ENCODE assay signal across 8 cellular contexts in the genomic region with DNA sequence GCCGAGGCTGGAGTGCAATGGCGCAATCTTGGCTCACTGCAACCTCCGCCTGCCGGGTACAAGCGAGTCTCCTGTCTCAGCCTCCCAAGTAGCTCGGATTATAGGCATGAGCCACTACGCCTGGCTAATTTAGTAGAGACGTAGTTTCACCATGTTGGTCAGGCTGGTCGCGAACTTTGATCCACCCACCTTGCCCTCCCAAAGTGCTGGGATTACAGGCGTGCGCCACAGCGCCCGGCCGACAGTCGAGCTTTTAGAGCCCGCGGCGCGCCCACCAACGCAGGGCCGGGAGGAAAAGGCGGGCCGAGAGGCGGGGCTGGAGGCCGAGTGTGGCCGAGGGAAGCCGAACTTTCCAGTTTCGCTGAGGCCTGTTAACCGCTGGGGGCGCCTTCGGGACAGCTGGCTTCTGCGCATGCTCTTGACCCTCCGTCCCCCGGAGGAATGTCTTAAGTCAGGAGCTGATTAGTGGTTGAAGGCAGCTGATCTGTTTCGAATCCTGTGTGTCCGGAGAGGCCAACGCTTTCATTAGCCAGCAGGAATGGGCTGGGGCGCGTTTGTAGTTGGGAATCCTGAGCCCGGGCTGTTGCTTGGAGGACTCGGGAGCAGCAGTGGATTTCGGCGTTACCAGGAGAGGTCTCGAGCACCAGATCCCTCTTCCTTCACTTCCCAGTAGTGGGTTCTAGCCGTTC. TPM values are rescaled to one million over a fixed set of nuclear protein-coding genes. Genes with fewer than 3 reads are reported as not detected.
DNase-seq lines count a peak whose midpoint lies in the region; ATAC-seq and TF ChIP-seq lines count a peak whose summit lies in the region.

No MANE protein-coding gene starts in this region.

- H3K4me3 ChIP-seq in Panc1 (ENCODE audit: low read depth in 2 of 2, low read length in 2 of 2) (peak overlapping the region; percentile 54 to 62), esophagus squamous epithelium (peak overlapping the region; percentile 39 to 69 (median 58)), muscle layer of duodenum (ENCODE audit: low read depth in 1 of 2, low read length in 2 of 2) (peak overlapping the region; percentile 47 to 90)

- 0 to 13% methylated on average over 3 to 17 of the region's 46 CpGs for WGBS in esophagus squamous epithelium, 2 donors

- ATAC-seq in GM21723 (IDR thresholded peaks at IDR 0.05; ENCODE audit: unreplicated experiment) (peak; percentile 87), Panc1 (peak; percentile 94)
- peak; percentile 89 to 94 for ATAC-seq in activated T-cell treated with anti-CD3 and anti-CD28 coated beads, Interleukin-2, amount 50 U/mL, for 72 hours (replicated peaks in 1 of 2)

- in situ Hi-C loops in Panc1 (cut with HindIII; ENCODE audit: low pct_unique_long_range_greater_than_20kb, low sequenced_read_pairs): no loop called here

- H3K27me3 Mint-ChIP-seq in activated T-cell treated with anti-CD3 and anti-CD28 coated beads, Interleukin-2, amount 50 U/mL, for 72 hours (ENCODE audit: low read depth): no peaks in the 10 kb centered on the region

- intact Hi-C loops in Panc1 (cut with micrococcal nuclease; ENCODE audit: unreplicated experiment) (no loop called here), esophagus squamous epithelium (cut with DNase I) (no loop called here)

- POLR2A ChIA-PET in Panc1 (lab: Charles Lee): interaction anchor here (0.5 to 2.4 kb wide), 11 partner anchors 9 to 1262 kb away, joined by 3 to 13 read pairs (median 3); partner anchors contain the start of gene RPLP1

- peak in 3 of 4 donors; percentile 32 to 73 (median 66) for TF ChIP-seq POLR2A in esophagus squamous epithelium (IDR thresholded peaks at IDR 0.05)

- no peaks in the 10 kb centered on the region for H3K36me3 Mint-ChIP-seq in activated T-cell treated with anti-CD3 and anti-CD28 coated beads, Interleukin-2, amount 50 U/mL, for 72 hours (ENCODE audit: insufficient read depth in 2 of 2)

- peaks cover 34% of the 10 kb centered on the region for H3K4me1 Mint-ChIP-seq in activated T-cell treated with anti-CD3 and anti-CD28 coated beads, Interleukin-2, amount 50 U/mL, for 72 hours (ENCODE audit: low read depth)

- peaks cover 10% of the 10 kb centered on the region for H3K36me3 ChIP-seq in KOPT-K1 (ENCODE audit: insufficient read depth, low read length)
- no peaks in the 10 kb centered on the region for H3K36me3 ChIP-seq in Panc1 (ENCODE audit: control insufficient read depth, insufficient read depth, low read length)
- peaks cover 0 to 5% (median 0%) of the 10 kb centered on the region in 3 donors for H3K36me3 ChIP-seq in esophagus squamous epithelium
- peaks cover 0 to 2% of the 10 kb centered on the region in 2 donors for H3K36me3 ChIP-seq in muscle layer of duodenum (ENCODE audit: control insufficient read depth in 1 of 2, insufficient read depth in 2 of 2, low read length in 2 of 2)

- H3K9me3 Mint-ChIP-seq in activated T-cell treated with anti-CD3 and anti-CD28 coated beads, Interleukin-2, amount 50 U/mL, for 72 hours: no peaks in the 10 kb centered on the region

- no TSS peak for BruUV-seq in Panc1 (replicated peaks; lab: Mats Ljungman, UMichigan)

- DNase-seq in DMS79 treated with DMSO at 0.1 percent for 48 hours (lab: John Stamatoyannopoulos, UW) (peak; percentile 77), Panc1 (ENCODE audit: low read depth, low spot score) (peak; percentile 93), esophagus squamous epithelium (lab: John Stamatoyannopoulos, UW) (peak; percentile 55)
- peak; percentile 92 to 93 for DNase-seq in activated T-cell treated with anti-CD3 and anti-CD28 coated beads, Interleukin-2, amount 50 U/mL, for 72 hours
- peak; percentile 91 for DNase-seq in stimulated activated CD8-positive, alpha-beta memory T cell treated with anti-CD3 and anti-CD28 coated beads, Interleukin-7, amount 100 ng/mL, for 24 hours (ENCODE audit: low read depth)

- peak overlapping the region; percentile 89 for H3K27ac Mint-ChIP-seq in activated T-cell treated with anti-CD3 and anti-CD28 coated beads, Interleukin-2, amount 50 U/mL, for 72 hours

- H3K27ac ChIP-seq in KOPT-K1 (ENCODE audit: low read depth, low read length, poor library complexity, severe bottlenecking): peak overlapping the region; percentile 66
- H3K27ac ChIP-seq in Panc1 (ENCODE audit: low read length): peak overlapping the region; percentile 98
- peak overlapping the region; percentile 87 to 94 (median 91) for H3K27ac ChIP-seq in esophagus squamous epithelium
- H3K27ac ChIP-seq in muscle layer of duodenum (ENCODE audit: low read length): peak overlapping the region; percentile 94

- peaks cover 27% of the 10 kb centered on the region for H3K4me1 ChIP-seq in Panc1 (ENCODE audit: control insufficient read depth, insufficient read depth, low read length)
- peaks cover 17 to 60% (median 20%) of the 10 kb centered on the region in 3 donors for H3K4me1 ChIP-seq in esophagus squamous epithelium
- peaks cover 0 to 14% of the 10 kb centered on the region in 2 donors for H3K4me1 ChIP-seq in muscle layer of duodenum (ENCODE audit: control insufficient read depth in 1 of 2, insufficient read depth in 2 of 2, low read length in 2 of 2)

- TF ChIP-seq CTCF in Panc1 (IDR thresholded peaks at IDR 0.05) (peak; percentile 96), esophagus squamous epithelium (IDR thresholded peaks at IDR 0.05) (peak; percentile 79 to 95 (median 89))

- H3K4me3 Mint-ChIP-seq in activated T-cell treated with anti-CD3 and anti-CD28 coated beads, Interleukin-2, amount 50 U/mL, for 72 hours: peak overlapping the region; percentile 92 to 96

- CTCF ChIA-PET in Panc1 (lab: Charles Lee): interaction anchor here (0.5 to 1.1 kb wide), 5 partner anchors 10 to 20 kb away, joined by 3 to 6 read pairs (median 4); partner anchors contain the start of gene RPLP1

- H3K9me3 ChIP-seq in KOPT-K1 (ENCODE audit: insufficient read depth, low read length, poor library complexity, severe bottlenecking) (no peaks in the 10 kb centered on the region), Panc1 (ENCODE audit: control insufficient read depth, insufficient read depth, low read depth, low read length) (no peaks in the 10 kb centered on the region), esophagus squamous epithelium (no peaks in the 10 kb centered on the region), muscle layer of duodenum (ENCODE audit: control insufficient read depth in 1 of 2, low read length in 2 of 2) (no peaks in the 10 kb centered on the region)

- H3K27me3 ChIP-seq in Panc1 (ENCODE audit: control insufficient read depth, insufficient read depth, low read length): no peaks in the 10 kb centered on the region
- no peaks in the 10 kb centered on the region for H3K27me3 ChIP-seq in esophagus squamous epithelium
- no peaks in the 10 kb centered on the region for H3K27me3 ChIP-seq in muscle layer of duodenum (ENCODE audit: low read depth, low read length)

RNA-seq across cellular contexts. Expression of gene RPLP1, which starts 10.0 kb away (rescaled TPM):
- total RNA-seq in Panc1 (2021; ENCODE audit: unreplicated experiment) (2,076 TPM), esophagus squamous epithelium (1,000 to 10,000 TPM in 1 of 4 donors, 100 to 1,000 TPM in 3; 358 to 1,172 (median 586) TPM)
- polyA plus RNA-seq in Panc1 (2012; ENCODE audit: insufficient read length): 4,841 TPM
- 1,000 to 10,000 TPM; 2,514 to 2,771 TPM for total RNA-seq in activated T-cell treated with anti-CD3 and anti-CD28 coated beads, Interleukin-2, amount 50 U/mL, for 72 hours

RNA-seq across cellular contexts. Expression of gene KIF23, which starts 48.5 kb away (rescaled TPM):
- total RNA-seq in Panc1 (2021; ENCODE audit: unreplicated experiment) (82.5 TPM), esophagus squamous epithelium (10 to 100 TPM; 13.5 to 33.2 (median 13.9) TPM)
- polyA plus RNA-seq in Panc1 (2012; ENCODE audit: insufficient read length): 34.5 TPM
- total RNA-seq in activated T-cell treated with anti-CD3 and anti-CD28 coated beads, Interleukin-2, amount 50 U/mL, for 72 hours: 10 to 100 TPM; 51.5 to 56.2 TPM

Comparison
In these comparisons a context has a peak if more than half of its experiments do, and no peak if none do; other contexts are left out.
1. Peak in every context shown above with its lines: DNase-seq, ATAC-seq, H3K4me3 ChIP-seq and H3K27ac ChIP-seq.